Comparison of ENCODE assay signal across 23 cellular contexts in the genomic region with DNA sequence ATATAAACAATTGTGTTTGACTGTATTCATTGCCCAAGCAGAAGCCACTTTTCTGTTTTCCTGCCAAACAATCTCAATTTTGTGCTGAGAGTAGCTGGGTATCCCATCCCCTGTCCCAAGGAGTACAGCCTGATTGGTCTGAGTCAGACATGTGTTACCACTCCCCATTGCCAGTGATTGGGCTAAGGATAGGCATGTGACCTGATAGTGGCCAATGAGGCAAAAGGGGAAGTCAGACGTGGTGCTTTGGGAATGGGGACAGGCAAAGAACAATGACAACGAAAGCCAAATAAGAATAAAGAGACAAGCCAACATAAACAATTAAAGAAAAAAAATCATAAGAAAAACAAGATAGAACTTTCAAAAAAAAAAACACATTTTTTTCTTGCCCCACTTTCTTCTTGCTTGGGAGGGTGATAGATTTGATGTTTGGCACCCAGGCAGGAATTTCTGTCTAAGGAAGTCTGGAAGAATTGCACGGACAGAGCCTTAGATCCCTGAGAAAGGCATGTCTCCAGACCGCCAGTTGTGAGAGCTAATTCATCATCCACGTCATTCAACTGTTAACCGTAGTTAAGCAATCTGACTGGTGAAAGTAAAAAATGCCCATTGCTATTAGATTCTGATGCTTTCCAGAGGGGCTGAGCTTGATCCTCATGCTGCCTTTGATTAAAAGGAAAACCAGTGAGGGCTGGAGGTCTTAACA.
DNase-seq lines count a peak whose midpoint lies in the region; ATAC-seq and TF ChIP-seq lines count a peak whose summit lies in the region.
"Had no signal": no experiment of that assay in that cellular context is flagged by ENCODE, and none has a peak within 500 bp of the region (broad histone marks: within the 10 kb centered on the region; RNA-seq: fewer than 3 reads in every experiment).

No MANE protein-coding gene starts in this region.

- intact Hi-C loops in gastrocnemius medialis (cut with DNase I; ENCODE audit: low total_unique reads) = no loop called here

- peak overlapping the region; percentile 79 for H3K27ac ChIP-seq in osteoblast (ENCODE audit: low read depth, low read length)
- H3K27ac ChIP-seq in gastrocnemius medialis = no peak overlapping the region
- H3K27ac ChIP-seq: neural progenitor cell, thyroid gland had no signal

- peak overlapping the region; percentile 16 for H2AFZ ChIP-seq in osteoblast (ENCODE audit: low read length)
- H2AFZ ChIP-seq: neural progenitor cell had no signal

- peaks cover 3% of the 10 kb centered on the region for H3K9me3 Mint-ChIP-seq in chondrocyte (ENCODE audit: low read depth)
- peaks cover 8% of the 10 kb centered on the region for H3K9me3 Mint-ChIP-seq in activated naive CD8-positive, alpha-beta T cell treated with anti-CD3 and anti-CD28 coated beads, Interleukin-2, amount 50 U/mL, for 24 hours
- H3K9me3 Mint-ChIP-seq: neural progenitor cell had no signal

- H3K4me2 ChIP-seq in osteoblast (ENCODE audit: insufficient read depth, low read length) = peak overlapping the region; percentile 41
- H3K4me2 ChIP-seq: neural progenitor cell had no signal

- no peaks in the 10 kb centered on the region for H3K36me3 ChIP-seq in osteoblast (ENCODE audit: insufficient read depth, low read length)
- no peaks in the 10 kb centered on the region for H3K36me3 ChIP-seq in gastrocnemius medialis
- H3K36me3 ChIP-seq: neural progenitor cell, thyroid gland had no signal

- ATAC-seq in gastrocnemius medialis = no peak
- no peak for ATAC-seq in activated naive CD8-positive, alpha-beta T cell treated with anti-CD3 and anti-CD28 coated beads, Interleukin-2, amount 50 U/mL, for 24 hours
- ATAC-seq: mucosa of descending colon, T-cell had no signal

- no peak overlapping the region for H3K4me3 ChIP-seq in AG09309 (ENCODE audit: control insufficient read depth, low read depth, low read length)
- H3K4me3 ChIP-seq in osteoblast (ENCODE audit: insufficient read depth, low read length) = no peak overlapping the region
- no peak overlapping the region for H3K4me3 ChIP-seq in gastrocnemius medialis
- H3K4me3 ChIP-seq: mucosa of descending colon, neural progenitor cell, thyroid gland had no signal

- no peaks in the 10 kb centered on the region for H3K36me3 Mint-ChIP-seq in chondrocyte (ENCODE audit: low read depth)
- H3K36me3 Mint-ChIP-seq in activated naive CD8-positive, alpha-beta T cell treated with anti-CD3 and anti-CD28 coated beads, Interleukin-2, amount 50 U/mL, for 24 hours (ENCODE audit: low read depth) = peaks cover 3% of the 10 kb centered on the region
- H3K36me3 Mint-ChIP-seq: neural progenitor cell, T-cell had no signal

- TF ChIP-seq POLR2A in gastrocnemius medialis (IDR thresholded peaks at IDR 0.05) = no peak

- H3K27me3 Mint-ChIP-seq in chondrocyte (ENCODE audit: low read depth) = no peaks in the 10 kb centered on the region
- no peaks in the 10 kb centered on the region for H3K27me3 Mint-ChIP-seq in activated naive CD8-positive, alpha-beta T cell treated with anti-CD3 and anti-CD28 coated beads, Interleukin-2, amount 50 U/mL, for 24 hours
- H3K27me3 Mint-ChIP-seq: T-cell had no signal

- H4K20me1 ChIP-seq in osteoblast (ENCODE audit: insufficient read depth, low read length) = no peaks in the 10 kb centered on the region

- peak overlapping the region; percentile 76 for H3K27ac Mint-ChIP-seq in chondrocyte (ENCODE audit: unreplicated experiment)
- no peak overlapping the region for H3K27ac Mint-ChIP-seq in activated naive CD8-positive, alpha-beta T cell treated with anti-CD3 and anti-CD28 coated beads, Interleukin-2, amount 50 U/mL, for 24 hours
- H3K27ac Mint-ChIP-seq: neural progenitor cell, T-cell had no signal

- H3K4me3 Mint-ChIP-seq in chondrocyte (ENCODE audit: unreplicated experiment) = peak overlapping the region; percentile 41
- H3K4me3 Mint-ChIP-seq in activated naive CD8-positive, alpha-beta T cell treated with anti-CD3 and anti-CD28 coated beads, Interleukin-2, amount 50 U/mL, for 24 hours = no peak overlapping the region
- H3K4me3 Mint-ChIP-seq: neural progenitor cell, T-cell had no signal

- H3K4me1 ChIP-seq in osteoblast (ENCODE audit: insufficient read depth, low read length) = peaks cover 13% of the 10 kb centered on the region
- no peaks in the 10 kb centered on the region for H3K4me1 ChIP-seq in gastrocnemius medialis
- H3K4me1 ChIP-seq: thyroid gland had no signal

- H3K9me3 ChIP-seq in osteoblast (ENCODE audit: low read depth, low read length) (no peaks in the 10 kb centered on the region), gastrocnemius medialis (no peaks in the 10 kb centered on the region)
- H3K9me3 ChIP-seq: mucosa of descending colon, thyroid gland had no signal

- peaks cover 26% of the 10 kb centered on the region for H3K4me1 Mint-ChIP-seq in chondrocyte (ENCODE audit: low read depth)
- H3K4me1 Mint-ChIP-seq in activated naive CD8-positive, alpha-beta T cell treated with anti-CD3 and anti-CD28 coated beads, Interleukin-2, amount 50 U/mL, for 24 hours = no peaks in the 10 kb centered on the region
- H3K4me1 Mint-ChIP-seq: neural progenitor cell, T-cell had no signal

- H3K79me2 ChIP-seq in osteoblast (ENCODE audit: insufficient read depth, low read length) = no peaks in the 10 kb centered on the region

- no peaks in the 10 kb centered on the region for H3K27me3 ChIP-seq in osteoblast (ENCODE audit: insufficient read depth, low read length)
- H3K27me3 ChIP-seq in gastrocnemius medialis = no peaks in the 10 kb centered on the region
- H3K27me3 ChIP-seq: neural progenitor cell, thyroid gland had no signal

- in situ Hi-C loops in gastrocnemius medialis (cut with MboI; ENCODE audit: low sequenced_read_pairs in 4 of 4) = no loop called here

- peak; percentile 76 for DNase-seq in AG09309 (ENCODE audit: low read depth)
- DNase-seq in LHCN-M2 (ENCODE audit: low read depth) = peak; percentile 19
- DNase-seq in chondrocyte (ENCODE audit: low spot score) = no peak
- no peak for DNase-seq in osteoblast (ENCODE audit: insufficient read length, low spot score, missing footprints)
- DNase-seq in gastrocnemius medialis = no peak
- no peak for DNase-seq in activated naive CD8-positive, alpha-beta T cell treated with anti-CD3 and anti-CD28 coated beads, Interleukin-2, amount 50 U/mL, for 24 hours
- DNase-seq in hippocampal formation (lab: John Stamatoyannopoulos, UW) = no peak
- DNase-seq in NCI-H510A treated with DMSO at 0.1 percent for 48 hours (lab: John Stamatoyannopoulos, UW) = no peak
- DNase-seq: activated CD4-positive, alpha-beta T cell treated with anti-CD3 and anti-CD28 coated beads, Interleukin-2, amount 50 U/mL, for 1 hour; activated CD8-positive, alpha-beta memory T cell treated with anti-CD3 and anti-CD28 coated beads, Interleukin-2, amount 50 U/mL, for 48 hours; activated effector memory CD4-positive, alpha-beta T cell treated with anti-CD3 and anti-CD28 coated beads, Interleukin-2, amount 50 U/mL, for 16 hours; AML-193; cerebellar nuclear complex; DMS79 treated with DMSO at 0.1 percent for 48 hours; foreskin fibroblast; Karpas-422; mucosa of descending colon; NCI-H1417; NCI-H2107; NCI-H526; T-cell; thyroid gland had no signal

- TF ChIP-seq CTCF in AG09309 (IDR thresholded peaks at IDR 0.05; ENCODE audit: control insufficient read depth, insufficient read depth, low read depth, low read length, missing control alignments) (no peak), chondrocyte (IDR thresholded peaks at IDR 0.05) (no peak), osteoblast (IDR thresholded peaks at IDR 0.05; ENCODE audit: extremely low read depth, low read depth, low read length) (no peak), gastrocnemius medialis (IDR thresholded peaks at IDR 0.05 in 4 of 5, conservative IDR thresholded peaks at IDR 0.05 in 1 of 5) (no peak)

Comparison
In these comparisons a context has a peak if more than half of its experiments do, and no peak if none do; other contexts are left out.
1. DNase-seq: peak in AG09309 (single experiment) and LHCN-M2 (single experiment); none in chondrocyte (single experiment), osteoblast (single experiment), gastrocnemius medialis (0 of 2), activated naive CD8-positive, alpha-beta T cell treated with anti-CD3 and anti-CD28 coated beads, Interleukin-2, amount 50 U/mL, for 24 hours (single experiment), hippocampal formation (0 of 2) and NCI-H510A treated with DMSO at 0.1 percent for 48 hours (single experiment).